ENCODE assay signal across 8 cellular contexts in genomic region chr6:116764961-116765841, GRCh38. TPM values are rescaled to one million over a fixed set of nuclear protein-coding genes. Genes with fewer than 3 reads are reported as not detected.
DNase-seq lines count a peak whose midpoint lies in the region; ATAC-seq, FAIRE-seq and TF ChIP-seq lines count a peak whose summit lies in the region.

FAM162B (minus strand) TSS chr6:116765719; CDS start chr6:116765576, 143 bp downstream.

- 33% methylated on average over 80 of the region's 89 CpGs for WGBS in GM12878 (ENCODE audit: insufficient coverage, insufficient replicate concordance, low lambda C conversion rate, missing lambda C conversion rate)

- no peaks in the 10 kb centered on the region for H3K9me3 ChIP-seq in GM12878 (replicated peaks; ENCODE audit: control insufficient read depth, insufficient read depth, low read length)
- no peaks in the 10 kb centered on the region for H3K9me3 ChIP-seq in iPS-20b (ENCODE audit: insufficient read depth, low read depth, low read length)

- H3K27ac ChIP-seq in GM12878 (ENCODE audit: control insufficient read depth, insufficient read depth): no peak within 1 kb of the TSS
- no peak within 1 kb of the TSS for H3K27ac ChIP-seq in iPS-20b (ENCODE audit: low read length)
- H3K27ac ChIP-seq in skin epidermis: peak within 1 kb of the TSS in 2 of 21 experiments; percentile 15 to 55

- H3K79me2 ChIP-seq in GM12878 (ENCODE audit: control insufficient read depth, insufficient read depth, low read length): no peaks in the 10 kb centered on the region

- in situ Hi-C loops in GM12878 (cut with MboI): no loop called here
- in situ Hi-C loops in ACHN (cut with HindIII; ENCODE audit: low pct_ligation_motif_present, low pct_unique_long_range_greater_than_20kb, low sequenced_read_pairs): no loop called here

- H3K4me3 ChIP-seq in GM12878 (no peak within 1 kb of the TSS), iPS-20b (ENCODE audit: low read length) (peak within 1 kb of the TSS; percentile 84), skin epidermis (peak within 1 kb of the TSS; percentile 18 to 42 (median 32))

- H3K4me1 ChIP-seq in GM12878 (ENCODE audit: control insufficient read depth, insufficient read depth, low read length) (no peaks in the 10 kb centered on the region), iPS-20b (ENCODE audit: insufficient read depth, low read length) (peaks cover 4% of the 10 kb centered on the region; the same call in 1 of the 2 replicates)

- no peak for TF ChIP-seq RAD21 in GM12878 (IDR thresholded peaks at IDR 0.05; ENCODE audit: insufficient read depth, low read depth, low read length)

- POLR2A ChIA-PET in GM12878 (lab: Charles Lee): no interaction called here

- peak; percentile 51 for ATAC-seq in HG02885 (IDR thresholded peaks at IDR 0.05; ENCODE audit: poor library complexity, unreplicated experiment)
- no peak for ATAC-seq in GM12878
- ATAC-seq in GM19023 (IDR thresholded peaks at IDR 0.05; ENCODE audit: unreplicated experiment): no peak

- BruUV-seq in GM12878 (replicated peaks; lab: Mats Ljungman, UMichigan): no TSS peak

- TF ChIP-seq CTCF in GM12878 (IDR thresholded peaks at IDR 0.05 in 2 of 3, conservative IDR thresholded peaks at IDR 0.05 in 1 of 3; ENCODE audit: control insufficient read depth in 2 of 3, extremely low read depth in 1 of 3, insufficient read depth in 1 of 3, low read depth in 3 of 3, low read length in 3 of 3) (no peak), GM20000 (IDR thresholded peaks at IDR 0.05; ENCODE audit: extremely low read depth, missing control alignments) (no peak)

- no peak for FAIRE-seq in GM12878 (lab: Jason Lieb, UNC)

- RAD21 ChIA-PET in GM12878 (lab: Charles Lee; ENCODE audit: unreplicated experiment): no interaction called here

- TF ChIP-seq POLR2A in GM12878 (IDR thresholded peaks at IDR 0.05; ENCODE audit: low read depth, low read length): no peak

- peak within 1 kb of the TSS; percentile 25; the same call in 1 of the 2 replicates for H3K4me2 ChIP-seq in GM12878 (ENCODE audit: control insufficient read depth, insufficient read depth)

- H4K20me1 ChIP-seq in GM12878 (ENCODE audit: control insufficient read depth, insufficient read depth): no peaks in the 10 kb centered on the region

- SMC1A ChIA-PET in GM12878 (lab: Charles Lee; ENCODE audit: uncharacterized antibody, unreplicated experiment): no interaction called here

- TF ChIP-seq EP300 in GM12878 (IDR thresholded peaks at IDR 0.05; ENCODE audit: borderline replicate concordance in 1 of 2, control insufficient read depth in 1 of 2, low read depth in 2 of 2, low read length in 2 of 2): no peak

- H2AFZ ChIP-seq in GM12878 (ENCODE audit: control insufficient read depth, low read depth, low read length): no peak within 1 kb of the TSS

- H3K36me3 ChIP-seq in GM12878 (ENCODE audit: control insufficient read depth in 2 of 2, insufficient read depth in 2 of 2, low read length in 1 of 2) (no peaks in the 10 kb centered on the region), iPS-20b (ENCODE audit: insufficient read depth, low read depth, low read length) (no peaks in the 10 kb centered on the region)

- CTCF ChIA-PET in GM12878 (lab: Yijun Ruan, JAX): no interaction called here

- peak; percentile 69 for DNase-seq in AG08396 (ENCODE audit: low spot score)
- no peak for DNase-seq in GM12878 (ENCODE audit: low read depth, low spot score)
- no peak for DNase-seq in ACHN
- DNase-seq in GM20000 (ENCODE audit: low spot score): no peak

- intact Hi-C loops in GM12878 (cut with micrococcal nuclease; ENCODE audit: unreplicated experiment): no loop called here

- H3K9ac ChIP-seq in GM12878 (ENCODE audit: control insufficient read depth, insufficient read depth, low read length): no peak within 1 kb of the TSS
- H3K9ac ChIP-seq in iPS-20b (ENCODE audit: low read depth, low read length): peak within 1 kb of the TSS; percentile 46; the same call in 1 of the 2 replicates

- H3K27me3 ChIP-seq in GM12878 (replicated peaks in 1 of 2; ENCODE audit: control insufficient read depth in 2 of 2, insufficient read depth in 2 of 2, low read length in 1 of 2): peaks cover 0 to 13% of the 10 kb centered on the region in 2 experiments; a peak in 3 of 4 replicates
- H3K27me3 ChIP-seq in iPS-20b (ENCODE audit: insufficient read depth, low read length): peaks cover 47% of the 10 kb centered on the region

TF ChIP-seq in GM12878, 131 proteins besides CTCF, POLR2A, EP300 and RAD21:
- TF ChIP-seq, protein P1, sequence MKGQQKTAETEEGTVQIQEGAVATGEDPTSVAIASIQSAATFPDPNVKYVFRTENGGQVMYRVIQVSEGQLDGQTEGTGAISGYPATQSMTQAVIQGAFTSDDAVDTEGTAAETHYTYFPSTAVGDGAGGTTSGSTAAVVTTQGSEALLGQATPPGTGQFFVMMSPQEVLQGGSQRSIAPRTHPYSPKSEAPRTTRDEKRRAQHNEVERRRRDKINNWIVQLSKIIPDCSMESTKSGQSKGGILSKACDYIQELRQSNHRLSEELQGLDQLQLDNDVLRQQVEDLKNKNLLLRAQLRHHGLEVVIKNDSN (IDR thresholded peaks at IDR 0.05; ENCODE audit: borderline replicate concordance, extremely low read length, insufficient read depth, low read depth, low read length): no peak
- no peak for TF ChIP-seq ZNF217 (IDR thresholded peaks at IDR 0.05)
- TF ChIP-seq MLLT1 (IDR thresholded peaks at IDR 0.05): no peak
- no peak for TF ChIP-seq BCL11A (IDR thresholded peaks at IDR 0.05; ENCODE audit: low read depth, low read length)
- no peak for TF ChIP-seq RFX5 (IDR thresholded peaks at IDR 0.05; ENCODE audit: low read depth, low read length)
- TF ChIP-seq FOXK2 (IDR thresholded peaks at IDR 0.05): no peak
- TF ChIP-seq SREBF2 (IDR thresholded peaks at IDR 0.05; ENCODE audit: low read length): no peak
- TF ChIP-seq PAX8 (IDR thresholded peaks at IDR 0.05): no peak
- no peak for TF ChIP-seq ZBTB33 (IDR thresholded peaks at IDR 0.05)
- TF ChIP-seq NBN (IDR thresholded peaks at IDR 0.05): no peak
- TF ChIP-seq CBX5 (IDR thresholded peaks at IDR 0.05; ENCODE audit: low read depth): no peak

RNA-seq across cellular contexts. Expression of gene FAM162B, which starts in this region (rescaled TPM):
- total RNA-seq in GM12878 (2013; cell fraction: nucleolus; rRNA removed): not detected in 2 replicates
- total RNA-seq in GM12878 (2014; rRNA removed) (not detected in 2 replicates), GM12878 (2014; rRNA removed; fragmentation: Illumina TruSeq; extraction: Trizol) (not detected in 2 replicates), GM12878 (2021) (not detected in 2 replicates)
- polyA plus RNA-seq in GM12878 (2011; ENCODE audit: low read depth): not detected
- polyA plus RNA-seq in GM12878 (2011; rRNA removed) (not detected in 2 replicates), GM12878 (2014; fragmentation: Illumina TruSeq; extraction: Trizol) (not detected in 2 replicates), GM12878 (2014; fragmentation: Nextera tagmentation; extraction: Ambion mirVana) (not detected), GM12878 (2014; rRNA removed) (not detected in 2 replicates), GM12878 (2016; fragmentation: Nextera tagmentation; extraction: Ambion mirVana) (not detected)
- polyA plus RNA-seq in GM12878 (2011; cell fraction: cytosol; rRNA removed): not detected in 2 replicates
- not detected in 2 replicates for polyA plus RNA-seq in GM12878 (2011; cell fraction: nucleus; rRNA removed)
- polyA plus RNA-seq in GM12878 (2012): not detected in 2 replicates
- polyA minus RNA-seq in GM12878 (2011; rRNA and poly(A)+ RNA removed): not detected in 2 replicates
- not detected in 2 replicates for polyA minus RNA-seq in GM12878 (2011; cell fraction: cytosol; rRNA and poly(A)+ RNA removed)
- not detected in 2 replicates for polyA minus RNA-seq in GM12878 (2011; cell fraction: nucleus; rRNA and poly(A)+ RNA removed)
